In genomic region chr11:134841411-134841810, GRCh38 we compare ENCODE assay signal across 13 cellular contexts.
A peak's percentile ranks its signal among the peaks of the same experiment; 100 is the strongest.
DNase-seq lines count a peak whose midpoint lies in the region; ATAC-seq lines count a peak whose summit lies in the region.
"Had no signal": no experiment of that assay in that cellular context is flagged by ENCODE, and none has a peak within 500 bp of the region (broad histone marks: within the 10 kb centered on the region; RNA-seq: fewer than 3 reads in every experiment).

No MANE protein-coding gene starts in this region.

- H3K9me3 ChIP-seq in BLaER1: no peaks in the 10 kb centered on the region

- no peaks in the 10 kb centered on the region for H3K27me3 ChIP-seq in BLaER1

- no peaks in the 10 kb centered on the region for H3K36me3 ChIP-seq in BLaER1

- H4K20me1 ChIP-seq in BLaER1: no peaks in the 10 kb centered on the region

- H3K27ac ChIP-seq in BLaER1: no peak overlapping the region

- peaks cover 46% of the 10 kb centered on the region for H3K4me1 ChIP-seq in BLaER1

- ATAC-seq in Right ventricle myocardium superior (ENCODE audit: poor library complexity) (no peak), esophagus mucosa (no peak)
- ATAC-seq: CD8-positive, alpha-beta T cell had no signal

- DNase-seq in DMS53 treated with DMSO at 0.1 percent for 48 hours (lab: John Stamatoyannopoulos, UW; ENCODE audit: unreplicated experiment) (peak; percentile 31), NCI-H345 treated with DMSO at 0.1 percent for 48 hours (lab: John Stamatoyannopoulos, UW; ENCODE audit: unreplicated experiment) (peak; percentile 27), Right ventricle myocardium superior (no peak)
- peak; percentile 61 for DNase-seq in Jurkat, Clone E6-1 (ENCODE audit: low read depth, low spot score)
- DNase-seq in activated naive CD4-positive, alpha-beta T cell (lab: John Stamatoyannopoulos, UW): no peak
- DNase-seq in activated CD8-positive, alpha-beta memory T cell treated with anti-CD3 and anti-CD28 coated beads for 24 hours: no peak
- DNase-seq: CD8-positive, alpha-beta T cell; COR-L47; GDM1; HCEC 1CT; HFFc6 had no signal

- H3K4me2 ChIP-seq in BLaER1: peak overlapping the region; percentile 54

- no peak overlapping the region for H3K4me3 ChIP-seq in BLaER1
- H3K4me3 ChIP-seq in Jurkat, Clone E6-1 (ENCODE audit: low read length): no peak overlapping the region

- intact Hi-C loops in Right ventricle myocardium superior (cut with DNase I): no loop called here

- no peak overlapping the region for H3K9ac ChIP-seq in BLaER1

Comparison
In these comparisons a context has a peak if more than half of its experiments do, and no peak if none do; other contexts are left out.
1. DNase-seq: peak in DMS53 treated with DMSO at 0.1 percent for 48 hours (single experiment), Jurkat, Clone E6-1 (single experiment) and NCI-H345 treated with DMSO at 0.1 percent for 48 hours (single experiment); none in Right ventricle myocardium superior (single experiment), activated naive CD4-positive, alpha-beta T cell (0 of 4) and activated CD8-positive, alpha-beta memory T cell treated with anti-CD3 and anti-CD28 coated beads for 24 hours (single experiment).